In the genomic region with DNA sequence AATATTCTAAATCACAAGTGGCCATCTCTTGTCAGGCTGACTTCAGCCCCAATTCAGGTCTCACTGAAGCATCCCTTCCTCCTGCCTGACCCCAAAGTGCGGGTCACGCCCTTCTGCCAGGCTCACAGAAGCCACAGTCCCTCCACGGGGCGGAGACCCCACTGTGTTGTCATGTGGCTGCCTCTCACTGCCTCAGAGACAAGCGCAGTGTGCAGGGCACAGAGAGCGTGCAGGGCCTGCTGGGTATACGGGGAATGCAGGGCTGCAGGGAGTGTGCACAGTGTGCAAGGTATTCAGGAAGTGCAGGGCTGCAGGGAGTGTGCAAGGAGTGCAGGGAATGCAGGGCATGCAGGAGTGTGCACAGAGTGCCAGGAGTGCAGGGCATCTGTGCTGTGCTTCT, we compare ENCODE assay signal across 1 cellular context.
TF ChIP-seq lines count a peak whose summit lies in the region.

No MANE protein-coding gene starts in this region.

TF ChIP-seq in HepG2, 621 proteins besides CTCF, POLR2A, EP300 and RAD21 (continued from another document):
- TF ChIP-seq, protein P1, sequence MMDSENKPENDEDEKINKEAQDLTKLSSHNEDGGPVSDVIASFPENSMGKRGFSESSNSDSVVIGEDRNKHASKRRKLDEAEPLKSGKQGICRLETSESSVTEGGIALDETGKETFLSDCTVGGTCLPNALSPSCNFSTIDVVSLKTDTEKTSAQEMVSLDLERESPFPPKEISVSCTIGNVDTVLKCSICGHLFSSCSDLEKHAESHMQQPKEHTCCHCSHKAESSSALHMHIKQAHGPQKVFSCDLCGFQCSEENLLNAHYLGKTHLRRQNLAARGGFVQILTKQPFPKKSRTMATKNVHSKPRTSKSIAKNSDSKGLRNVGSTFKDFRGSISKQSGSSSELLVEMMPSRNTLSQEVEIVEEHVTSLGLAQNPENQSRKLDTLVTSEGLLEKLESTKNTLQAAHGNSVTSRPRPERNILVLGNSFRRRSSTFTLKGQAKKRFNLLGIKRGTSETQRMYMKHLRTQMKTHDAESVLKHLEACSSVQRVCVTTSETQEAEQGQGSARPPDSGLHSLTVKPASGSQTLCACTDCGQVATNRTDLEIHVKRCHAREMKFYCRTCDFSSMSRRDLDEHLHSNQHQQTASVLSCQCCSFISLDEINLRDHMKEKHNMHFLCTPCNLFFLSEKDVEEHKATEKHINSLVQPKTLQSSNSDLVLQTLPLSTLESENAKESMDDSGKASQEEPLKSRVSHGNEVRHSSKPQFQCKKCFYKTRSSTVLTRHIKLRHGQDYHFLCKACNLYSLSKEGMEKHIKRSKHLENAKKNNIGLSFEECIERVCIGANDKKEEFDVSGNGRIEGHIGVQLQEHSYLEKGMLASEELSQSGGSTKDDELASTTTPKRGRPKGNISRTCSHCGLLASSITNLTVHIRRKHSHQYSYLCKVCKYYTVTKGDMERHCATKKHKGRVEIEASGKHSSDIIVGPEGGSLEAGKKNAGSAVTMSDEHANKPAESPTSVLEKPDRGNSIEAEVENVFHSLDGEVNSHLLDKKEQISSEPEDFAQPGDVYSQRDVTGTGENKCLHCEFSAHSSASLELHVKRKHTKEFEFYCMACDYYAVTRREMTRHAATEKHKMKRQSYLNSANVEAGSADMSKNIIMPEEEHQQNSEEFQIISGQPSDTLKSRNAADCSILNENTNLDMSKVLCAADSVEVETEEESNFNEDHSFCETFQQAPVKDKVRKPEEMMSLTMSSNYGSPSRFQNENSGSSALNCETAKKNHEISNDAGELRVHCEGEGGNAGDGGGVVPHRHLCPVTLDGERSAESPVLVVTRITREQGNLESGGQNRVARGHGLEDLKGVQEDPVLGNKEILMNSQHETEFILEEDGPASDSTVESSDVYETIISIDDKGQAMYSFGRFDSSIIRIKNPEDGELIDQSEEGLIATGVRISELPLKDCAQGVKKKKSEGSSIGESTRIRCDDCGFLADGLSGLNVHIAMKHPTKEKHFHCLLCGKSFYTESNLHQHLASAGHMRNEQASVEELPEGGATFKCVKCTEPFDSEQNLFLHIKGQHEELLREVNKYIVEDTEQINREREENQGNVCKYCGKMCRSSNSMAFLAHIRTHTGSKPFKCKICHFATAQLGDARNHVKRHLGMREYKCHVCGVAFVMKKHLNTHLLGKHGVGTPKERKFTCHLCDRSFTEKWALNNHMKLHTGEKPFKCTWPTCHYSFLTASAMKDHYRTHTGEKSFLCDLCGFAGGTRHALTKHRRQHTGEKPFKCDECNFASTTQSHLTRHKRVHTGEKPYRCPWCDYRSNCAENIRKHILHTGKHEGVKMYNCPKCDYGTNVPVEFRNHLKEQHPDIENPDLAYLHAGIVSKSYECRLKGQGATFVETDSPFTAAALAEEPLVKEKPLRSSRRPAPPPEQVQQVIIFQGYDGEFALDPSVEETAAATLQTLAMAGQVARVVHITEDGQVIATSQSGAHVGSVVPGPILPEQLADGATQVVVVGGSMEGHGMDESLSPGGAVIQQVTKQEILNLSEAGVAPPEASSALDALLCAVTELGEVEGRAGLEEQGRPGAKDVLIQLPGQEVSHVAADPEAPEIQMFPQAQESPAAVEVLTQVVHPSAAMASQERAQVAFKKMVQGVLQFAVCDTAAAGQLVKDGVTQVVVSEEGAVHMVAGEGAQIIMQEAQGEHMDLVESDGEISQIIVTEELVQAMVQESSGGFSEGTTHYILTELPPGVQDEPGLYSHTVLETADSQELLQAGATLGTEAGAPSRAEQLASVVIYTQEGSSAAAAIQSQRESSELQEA (CRISPR knock-in tag; IDR thresholded peaks at IDR 0.05; ENCODE audit: not compliant biosample characterization): no peak
- TF ChIP-seq, protein P2, sequence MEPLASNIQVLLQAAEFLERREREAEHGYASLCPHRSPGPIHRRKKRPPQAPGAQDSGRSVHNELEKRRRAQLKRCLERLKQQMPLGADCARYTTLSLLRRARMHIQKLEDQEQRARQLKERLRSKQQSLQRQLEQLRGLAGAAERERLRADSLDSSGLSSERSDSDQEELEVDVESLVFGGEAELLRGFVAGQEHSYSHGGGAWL (CRISPR knock-in tag; IDR thresholded peaks at IDR 0.05): no peak
- TF ChIP-seq ZNF672 (CRISPR knock-in tag; IDR thresholded peaks at IDR 0.05): no peak
- TF ChIP-seq PAX8 (CRISPR knock-in tag; IDR thresholded peaks at IDR 0.05; ENCODE audit: borderline replicate concordance): no peak
- TF ChIP-seq CC2D1A (CRISPR knock-in tag; IDR thresholded peaks at IDR 0.05): no peak
- no peak for TF ChIP-seq ZFP37 (CRISPR knock-in tag; IDR thresholded peaks at IDR 0.05; ENCODE audit: borderline replicate concordance)
- no peak for TF ChIP-seq ZSCAN21 (CRISPR knock-in tag; IDR thresholded peaks at IDR 0.05; ENCODE audit: borderline replicate concordance)
